ENCODE assay signal across 8 cellular contexts in the genomic region with DNA sequence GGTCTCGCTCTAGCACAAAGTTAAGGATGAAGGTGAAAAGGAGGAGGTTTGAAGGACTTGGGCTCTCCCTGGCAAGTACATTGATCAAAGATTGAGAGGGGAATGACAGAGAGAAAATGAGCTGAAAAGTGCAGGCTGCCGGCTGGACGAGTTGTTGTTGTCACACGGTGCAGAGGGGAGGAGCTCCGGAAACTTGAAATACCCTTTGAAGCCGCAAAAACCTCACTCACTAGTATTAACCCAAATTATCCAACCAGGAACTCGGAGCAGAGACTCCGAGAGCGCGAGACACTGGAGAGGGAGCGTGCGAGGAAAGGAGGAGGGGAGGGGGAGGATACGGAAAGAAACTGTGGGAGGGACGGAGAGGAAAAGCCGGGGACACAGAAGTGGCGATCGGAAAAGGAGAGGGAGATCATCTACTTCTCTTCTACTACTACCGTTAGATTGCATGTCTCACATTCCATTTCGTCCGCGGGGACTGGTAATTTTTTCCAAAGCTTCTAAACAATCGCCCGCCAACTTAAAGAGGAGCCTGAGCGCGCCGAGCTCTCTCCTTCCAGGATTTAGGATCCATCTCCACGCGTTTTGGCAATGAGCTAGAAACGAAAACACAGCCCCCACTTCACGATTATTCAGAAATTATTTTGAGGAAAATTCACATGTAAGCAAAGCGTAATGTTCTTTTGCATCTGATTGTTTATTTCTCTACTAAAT. TPM values are rescaled to one million over a fixed set of nuclear protein-coding genes. Genes with fewer than 3 reads are reported as not detected.
A peak's percentile ranks its signal among the peaks of the same experiment; 100 is the strongest.
DNase-seq lines count a peak whose midpoint lies in the region; ATAC-seq, FAIRE-seq and TF ChIP-seq lines count a peak whose summit lies in the region.

TSS of gene DACH1 (minus strand) at position 104 of the 714 bp plus-strand sequence.

- no peaks in the 10 kb centered on the region for H3K36me3 Mint-ChIP-seq in CD8-positive, alpha-beta T cell

- intact Hi-C loops in CD8-positive, alpha-beta T cell (cut with DNase I, micrococcal nuclease) = no loop called here

- TF ChIP-seq CTCF in CD8-positive, alpha-beta T cell (IDR thresholded peaks at IDR 0.05) = no peak
- TF ChIP-seq CTCF in suprapubic skin (IDR thresholded peaks at IDR 0.05) = no peak

- TF ChIP-seq EP300 in suprapubic skin (IDR thresholded peaks at IDR 0.05) = no peak

- FAIRE-seq in endometrium (lab: Jason Lieb, UNC) = peak; percentile 94

- H3K9me3 Mint-ChIP-seq in CD8-positive, alpha-beta T cell = no peaks in the 10 kb centered on the region

- H3K4me1 ChIP-seq in CD8-positive, alpha-beta T cell (ENCODE audit: insufficient read depth, low read length) = peaks cover 11% of the 10 kb centered on the region
- H3K4me1 ChIP-seq in suprapubic skin = peaks cover 34% of the 10 kb centered on the region

- no peak for TF ChIP-seq POLR2A in suprapubic skin (IDR thresholded peaks at IDR 0.05)

- peak within 1 kb of the TSS; percentile 35 for H3K4me3 ChIP-seq in CD8-positive, alpha-beta T cell (ENCODE audit: low read depth, low read length)
- peak within 1 kb of the TSS; percentile 21; the same call in 1 of the 2 replicates for H3K4me3 ChIP-seq in MG63
- peak within 1 kb of the TSS; percentile 62 for H3K4me3 ChIP-seq in suprapubic skin

- no peak for DNase-seq in CD8-positive, alpha-beta T cell
- DNase-seq in MG63 = no peak
- peak; percentile 63 for DNase-seq in SKM-1 treated with dmso at 0.1 percent for 144 hours (lab: John Stamatoyannopoulos, UW; ENCODE audit: unreplicated experiment)
- DNase-seq in medulla oblongata (ENCODE audit: extremely low spot score) = peak; percentile 47
- DNase-seq in suprapubic skin (ENCODE audit: low spot score in 2 of 2) = peak; percentile 39 to 73

- H3K4me1 Mint-ChIP-seq in CD8-positive, alpha-beta T cell (ENCODE audit: low read depth) = peaks cover 24% of the 10 kb centered on the region

- H3K27ac Mint-ChIP-seq in CD8-positive, alpha-beta T cell = no peak within 1 kb of the TSS

- H3K4me3 Mint-ChIP-seq in CD8-positive, alpha-beta T cell = peak within 1 kb of the TSS; percentile 68

- H3K27me3 ChIP-seq in CD8-positive, alpha-beta T cell (ENCODE audit: insufficient read depth, low read length) = no peaks in the 10 kb centered on the region
- peaks cover 64% of the 10 kb centered on the region for H3K27me3 ChIP-seq in MG63
- peaks cover 65% of the 10 kb centered on the region for H3K27me3 ChIP-seq in suprapubic skin

- WGBS in suprapubic skin = 2% methylated on average over 31 of the region's 31 CpGs

- H3K36me3 ChIP-seq in CD8-positive, alpha-beta T cell (ENCODE audit: insufficient read depth, low read length) = no peaks in the 10 kb centered on the region
- H3K36me3 ChIP-seq in MG63 (no peaks in the 10 kb centered on the region), suprapubic skin (no peaks in the 10 kb centered on the region)

- POLR2A ChIA-PET in CD8-positive, alpha-beta T cell (lab: Charles Lee) = no interaction called here

- no peak within 1 kb of the TSS for H3K27ac ChIP-seq in CD8-positive, alpha-beta T cell (ENCODE audit: low read depth, low read length)
- peak within 1 kb of the TSS; percentile 65 for H3K27ac ChIP-seq in suprapubic skin

- CTCF ChIA-PET in CD8-positive, alpha-beta T cell (lab: Charles Lee) = no interaction called here

- peaks cover 46% of the 10 kb centered on the region for H3K27me3 Mint-ChIP-seq in CD8-positive, alpha-beta T cell (ENCODE audit: low read depth)

- H3K9me3 ChIP-seq in CD8-positive, alpha-beta T cell (ENCODE audit: low read length) = no peaks in the 10 kb centered on the region
- H3K9me3 ChIP-seq in MG63 = no peaks in the 10 kb centered on the region
- H3K9me3 ChIP-seq in suprapubic skin = no peaks in the 10 kb centered on the region

- ATAC-seq in CD8-positive, alpha-beta T cell = peak; percentile 38
- ATAC-seq in GM21423 (IDR thresholded peaks at IDR 0.05; ENCODE audit: unreplicated experiment) (peak; percentile 38), GM18873 (IDR thresholded peaks at IDR 0.05; ENCODE audit: low FRiP score, unreplicated experiment) (no peak)

RNA-seq across cellular contexts. Expression of gene DACH1, which starts in this region (rescaled TPM):
- total RNA-seq in CD8-positive, alpha-beta T cell = not detected
- not detected in 2 replicates for total RNA-seq in MG63 (2014; rRNA removed; shearing (Covaris generic); ENCODE audit: low replicate concordance)
- 1 to 10 TPM; 1.0 to 6.3 (median 2.4) TPM for total RNA-seq in suprapubic skin

Comparison
In these comparisons a context has a peak if more than half of its experiments do, and no peak if none do; other contexts are left out.
1. Peak in ATAC-seq and H3K4me3 ChIP-seq in CD8-positive, alpha-beta T cell; RNA of the gene not detected or under 1 TPM.
2. DNase-seq: peak in SKM-1 treated with dmso at 0.1 percent for 144 hours (single experiment), medulla oblongata (single experiment) and suprapubic skin (2 of 2); none in CD8-positive, alpha-beta T cell (0 of 7) and MG63 (single experiment).
3. Peak in every context shown above with its lines, with median percentiles within 50 percentile points of each other: H3K4me3 ChIP-seq.